In the genomic region with DNA sequence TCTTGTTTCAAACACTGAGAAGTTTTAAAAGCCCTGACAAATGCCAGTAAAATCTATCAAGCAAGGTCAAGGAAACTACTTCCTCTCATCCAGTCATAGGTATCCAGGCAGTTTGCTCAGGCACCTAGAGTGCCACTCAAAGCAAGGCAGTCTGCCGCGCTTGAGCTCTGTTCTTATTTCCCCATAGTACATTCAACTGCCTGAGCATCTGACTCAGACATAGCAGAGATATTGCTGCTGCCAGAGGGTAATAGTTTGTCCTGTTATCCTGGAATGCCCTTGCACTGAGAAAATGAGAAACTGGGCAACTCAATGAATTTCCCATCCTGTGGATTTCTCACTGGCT, we compare ENCODE assay signal across 8 cellular contexts. TPM values are rescaled to one million over a fixed set of nuclear protein-coding genes. Genes with fewer than 3 reads are reported as not detected.
DNase-seq lines count a peak whose midpoint lies in the region; ATAC-seq and TF ChIP-seq lines count a peak whose summit lies in the region.

No MANE protein-coding gene starts in this region.

- H3K4me1 Mint-ChIP-seq in activated naive CD8-positive, alpha-beta T cell treated with anti-CD3 and anti-CD28 coated beads, Interleukin-2, amount 10 ng/mL, durations not matched to agents 7 days and 5 days = peaks cover 46% of the 10 kb centered on the region
- H3K4me1 Mint-ChIP-seq in type B pancreatic cell (ENCODE audit: unreplicated experiment) = peaks cover 6% of the 10 kb centered on the region

- ATAC-seq in HG02610 (IDR thresholded peaks at IDR 0.05; ENCODE audit: unreplicated experiment) = peak; percentile 47
- peak; percentile 40 for ATAC-seq in activated naive CD8-positive, alpha-beta T cell treated with anti-CD3 and anti-CD28 coated beads, Interleukin-2, amount 10 ng/mL, durations not matched to agents 7 days and 5 days (ENCODE audit: low read depth)
- no peak for ATAC-seq in GM18909 (IDR thresholded peaks at IDR 0.05; ENCODE audit: poor library complexity, unreplicated experiment)
- ATAC-seq in GM21423 (IDR thresholded peaks at IDR 0.05; ENCODE audit: unreplicated experiment) = no peak

- intact Hi-C loops in uterus (cut with DNase I; ENCODE audit: low total_unique reads) = no loop called here

- H3K27me3 ChIP-seq in uterus = peaks cover 0 to 6% of the 10 kb centered on the region in 2 donors

- TF ChIP-seq CTCF in uterus (IDR thresholded peaks at IDR 0.05) = no peak
- TF ChIP-seq CTCF in type B pancreatic cell (conservative IDR thresholded peaks at IDR 0.05) = no peak

- no peaks in the 10 kb centered on the region for H3K36me3 ChIP-seq in uterus

- no peak overlapping the region for H3K4me3 ChIP-seq in uterus

- POLR2A ChIA-PET in activated naive CD8-positive, alpha-beta T cell treated with anti-CD3 and anti-CD28 coated beads, Interleukin-2, amount 10 ng/mL, durations not matched to agents 7 days and 5 days (lab: Charles Lee) = interaction anchor here (4.6 kb wide), 1 partner anchor 17 kb away, joined by 112 read pairs; the partner anchor contains the start of gene ATP8A1

- TF ChIP-seq POLR2A in uterus (IDR thresholded peaks at IDR 0.05) = no peak

- DNase-seq in AG20443 (ENCODE audit: low spot score) = peak; percentile 28
- DNase-seq in activated naive CD8-positive, alpha-beta T cell treated with anti-CD3 and anti-CD28 coated beads, Interleukin-2, amount 10 ng/mL, durations not matched to agents 7 days and 5 days = no peak
- DNase-seq in left kidney (ENCODE audit: low read depth, low spot score) = peak; percentile 57
- DNase-seq in uterus = no peak
- no peak for DNase-seq in type B pancreatic cell (ENCODE audit: extremely low spot score, unreplicated experiment)

- H3K36me3 Mint-ChIP-seq in activated naive CD8-positive, alpha-beta T cell treated with anti-CD3 and anti-CD28 coated beads, Interleukin-2, amount 10 ng/mL, durations not matched to agents 7 days and 5 days = peaks cover 25% of the 10 kb centered on the region
- no peaks in the 10 kb centered on the region for H3K36me3 Mint-ChIP-seq in type B pancreatic cell

- peak overlapping the region; percentile 85 for H3K4me3 Mint-ChIP-seq in activated naive CD8-positive, alpha-beta T cell treated with anti-CD3 and anti-CD28 coated beads, Interleukin-2, amount 10 ng/mL, durations not matched to agents 7 days and 5 days
- H3K4me3 Mint-ChIP-seq in type B pancreatic cell = no peak overlapping the region

- peaks cover 6% of the 10 kb centered on the region for H3K9me3 Mint-ChIP-seq in activated naive CD8-positive, alpha-beta T cell treated with anti-CD3 and anti-CD28 coated beads, Interleukin-2, amount 10 ng/mL, durations not matched to agents 7 days and 5 days
- no peaks in the 10 kb centered on the region for H3K9me3 Mint-ChIP-seq in type B pancreatic cell

- peak overlapping the region; percentile 98 for H3K27ac Mint-ChIP-seq in activated naive CD8-positive, alpha-beta T cell treated with anti-CD3 and anti-CD28 coated beads, Interleukin-2, amount 10 ng/mL, durations not matched to agents 7 days and 5 days
- no peak overlapping the region for H3K27ac Mint-ChIP-seq in type B pancreatic cell

- no peaks in the 10 kb centered on the region for H3K4me1 ChIP-seq in uterus

- H3K9me3 ChIP-seq in uterus = no peaks in the 10 kb centered on the region

- H3K27ac ChIP-seq in uterus = no peak overlapping the region

- no peaks in the 10 kb centered on the region for H3K27me3 Mint-ChIP-seq in activated naive CD8-positive, alpha-beta T cell treated with anti-CD3 and anti-CD28 coated beads, Interleukin-2, amount 10 ng/mL, durations not matched to agents 7 days and 5 days
- peaks cover 8% of the 10 kb centered on the region for H3K27me3 Mint-ChIP-seq in type B pancreatic cell

RNA-seq across cellular contexts. Expression of gene ATP8A1, which starts 16.2 kb away (rescaled TPM):
- 10 to 100 TPM; 55.3 to 56.3 TPM for total RNA-seq in activated naive CD8-positive, alpha-beta T cell treated with anti-CD3 and anti-CD28 coated beads, Interleukin-2, amount 10 ng/mL, durations not matched to agents 7 days and 5 days
- 10 to 100 TPM; 21.3 to 34.7 (median 25.9) TPM for total RNA-seq in uterus
- total RNA-seq in type B pancreatic cell (ENCODE audit: low replicate concordance) = 10.3 and 11.6 TPM in 2 replicates

Comparison
In these comparisons a context has a peak if more than half of its experiments do, and no peak if none do; other contexts are left out.
1. DNase-seq: peak in AG20443 (single experiment) and left kidney (single experiment); none in activated naive CD8-positive, alpha-beta T cell treated with anti-CD3 and anti-CD28 coated beads, Interleukin-2, amount 10 ng/mL, durations not matched to agents 7 days and 5 days (single experiment), uterus (0 of 2) and type B pancreatic cell (single experiment).
2. ATAC-seq: peak in HG02610 (single experiment) and activated naive CD8-positive, alpha-beta T cell treated with anti-CD3 and anti-CD28 coated beads, Interleukin-2, amount 10 ng/mL, durations not matched to agents 7 days and 5 days (single experiment); none in GM18909 (single experiment) and GM21423 (single experiment).